Comparison of ENCODE assay signal across 8 cellular contexts in genomic region chr12:45729233-45730115, GRCh38. TPM values are rescaled to one million over a fixed set of nuclear protein-coding genes. Genes with fewer than 3 reads are reported as not detected.
DNase-seq lines count a peak whose midpoint lies in the region; ATAC-seq and TF ChIP-seq lines count a peak whose summit lies in the region.

Gene ARID2, plus strand, starts transcription at chr12:45729706. Its CDS starts 131 bp downstream, at chr12:45729837.

- H3K36me3 ChIP-seq in WERI-Rb-1 (peaks cover 18% of the 10 kb centered on the region), mammary epithelial cell (ENCODE audit: insufficient read depth, low read length) (no peaks in the 10 kb centered on the region), smooth muscle cell (ENCODE audit: low read depth) (no peaks in the 10 kb centered on the region)

- H3K27ac ChIP-seq in WERI-Rb-1 (peak within 1 kb of the TSS; percentile 99), mammary epithelial cell (ENCODE audit: insufficient read depth, low read depth, low read length) (peak within 1 kb of the TSS; percentile 90), smooth muscle cell (ENCODE audit: low read depth) (peak within 1 kb of the TSS; percentile 93)

- H3K27me3 ChIP-seq in WERI-Rb-1 (ENCODE audit: insufficient read depth, low read depth, severe bottlenecking) (no peaks in the 10 kb centered on the region), mammary epithelial cell (ENCODE audit: insufficient read depth, low read length) (no peaks in the 10 kb centered on the region), smooth muscle cell (ENCODE audit: low read depth) (no peaks in the 10 kb centered on the region)

- H3K4me3 ChIP-seq in GM12865 (ENCODE audit: low read depth, low read length) (peak within 1 kb of the TSS; percentile 92), WERI-Rb-1 (ENCODE audit: low read depth, low read length) (peak within 1 kb of the TSS; percentile 78), mammary epithelial cell (replicated peaks in 1 of 3; ENCODE audit: insufficient read depth in 1 of 3, low read depth in 2 of 3, low read length in 3 of 3) (peak within 1 kb of the TSS; percentile 77 to 99 (median 86)), smooth muscle cell (peak within 1 kb of the TSS; percentile 87)

- H3K79me2 ChIP-seq in mammary epithelial cell (ENCODE audit: insufficient read depth, low read length) (peaks cover 73% of the 10 kb centered on the region), smooth muscle cell (ENCODE audit: low read depth) (peaks cover 57% of the 10 kb centered on the region)

- peaks cover 58 to 71% of the 10 kb centered on the region in 2 donors for H3K4me1 Mint-ChIP-seq in immature natural killer cell

- H3K9me3 ChIP-seq in WERI-Rb-1 (ENCODE audit: severe bottlenecking) (no peaks in the 10 kb centered on the region), mammary epithelial cell (replicated peaks; ENCODE audit: insufficient read depth, low read length) (no peaks in the 10 kb centered on the region), smooth muscle cell (replicated peaks; ENCODE audit: low read depth) (no peaks in the 10 kb centered on the region)

- H3K9me3 Mint-ChIP-seq in immature natural killer cell, result no peaks in the 10 kb centered on the region

- H4K20me1 ChIP-seq in mammary epithelial cell (ENCODE audit: insufficient read depth, low read length) (no peaks in the 10 kb centered on the region), smooth muscle cell (ENCODE audit: low read depth) (peaks cover 22% of the 10 kb centered on the region)

- dilution Hi-C loops in mammary epithelial cell (cut with HindIII; ENCODE audit: low sequenced_read_pairs), result no loop called here

- DNase-seq in GM12865 (ENCODE audit: low read depth) (peak; percentile 91), NCI-H1105 (lab: John Stamatoyannopoulos, UW) (peak; percentile 77), WERI-Rb-1 (peak; percentile 72), mammary epithelial cell (peak; percentile 66), immature natural killer cell (peak; percentile 73 to 76 (median 75)), smooth muscle cell (lab: John Stamatoyannopoulos, UW; ENCODE audit: unreplicated experiment) (peak; percentile 69), epidermal melanocyte (ENCODE audit: insufficient read length, low spot score) (no peak)

- in situ Hi-C loops in mammary epithelial cell (cut with MboI; ENCODE audit: low sequenced_read_pairs in 2 of 2), result loop anchor here in 1 of 2 donors (10.0 to 25.0 kb wide), 2 partner anchors 185 to 517 kb away; partner anchors contain the start of gene ANO6

- H3K27me3 Mint-ChIP-seq in immature natural killer cell (ENCODE audit: low read depth in 3 of 3), result peaks cover 10 to 38% (median 28%) of the 10 kb centered on the region in 3 donors

- no peaks in the 10 kb centered on the region for H3K36me3 Mint-ChIP-seq in immature natural killer cell

- H3K9ac ChIP-seq in mammary epithelial cell (ENCODE audit: insufficient read depth, low read length), result peak within 1 kb of the TSS; percentile 96
- peak within 1 kb of the TSS; percentile 95 for H3K9ac ChIP-seq in smooth muscle cell (ENCODE audit: low read depth)

- CTCF ChIA-PET in mammary epithelial cell (lab: Charles Lee; ENCODE audit: low non-redundant PET), result interaction anchor here (0.7 kb wide), 3 partner anchors 12 to 175 kb away, joined by 3 to 15 read pairs (median 10); no protein-coding TSS in a partner anchor

- TF ChIP-seq CTCF in GM12865 (IDR thresholded peaks at IDR 0.05; ENCODE audit: insufficient read depth, low read depth, low read length, missing control alignments) (no peak), WERI-Rb-1 (IDR thresholded peaks at IDR 0.05; ENCODE audit: low read depth, low read length) (no peak), mammary epithelial cell (conservative IDR thresholded peaks at IDR 0.05 in 1 of 2, IDR thresholded peaks at IDR 0.05 in 1 of 2; ENCODE audit: extremely low read depth in 1 of 2, insufficient read depth in 1 of 2, low read depth in 1 of 2, low read length in 2 of 2) (no peak), smooth muscle cell (IDR thresholded peaks at IDR 0.05; ENCODE audit: borderline replicate concordance, insufficient read depth, poor library complexity, severe bottlenecking) (no peak)

- intact Hi-C loops in mammary epithelial cell (cut with micrococcal nuclease), result loop anchor here (2.0 to 5.0 kb wide), 4 partner anchors 15 to 512 kb away; partner anchors contain the start of gene ANO6

- H3K4me2 ChIP-seq in mammary epithelial cell (ENCODE audit: insufficient read depth, low read depth, low read length), result peak within 1 kb of the TSS; percentile 97
- peak within 1 kb of the TSS; percentile 97 for H3K4me2 ChIP-seq in smooth muscle cell

- no TSS peak for BruUV-seq in mammary epithelial cell (replicated peaks; lab: Mats Ljungman, UMichigan)

- H3K4me3 Mint-ChIP-seq in immature natural killer cell, result peak within 1 kb of the TSS; percentile 98 to 100 (median 99)

- peaks cover 4% of the 10 kb centered on the region for H3K4me1 ChIP-seq in mammary epithelial cell (ENCODE audit: insufficient read depth, low read length)
- H3K4me1 ChIP-seq in smooth muscle cell (ENCODE audit: low read depth), result peaks cover 36% of the 10 kb centered on the region

- no CpG with 5 or more reads among the region's 89 CpGs for WGBS in mammary epithelial cell (ENCODE audit: low coverage, missing lambda C conversion rate)
- WGBS in smooth muscle cell (ENCODE audit: low lambda C conversion rate), result 0% methylated on average over 31 of the region's 89 CpGs

- peaks cover 21% of the 10 kb centered on the region for H3F3A ChIP-seq in smooth muscle cell (ENCODE audit: low read depth)

- peak; percentile 14 for ATAC-seq in HG02588 (IDR thresholded peaks at IDR 0.05; ENCODE audit: unreplicated experiment)

- peak within 1 kb of the TSS; percentile 96 to 99 (median 98) for H3K27ac Mint-ChIP-seq in immature natural killer cell

- H2AFZ ChIP-seq in mammary epithelial cell (ENCODE audit: low read depth, low read length) (peak within 1 kb of the TSS; percentile 97), smooth muscle cell (ENCODE audit: low read depth) (peak within 1 kb of the TSS; percentile 97)

RNA-seq across cellular contexts. Expression of gene ARID2, which starts in this region (rescaled TPM):
- total RNA-seq in mammary epithelial cell, result 10 to 100 TPM; 22.2 to 24.3 TPM
- polyA plus RNA-seq in mammary epithelial cell, result 13.8 TPM
- 15.7 TPM for polyA minus RNA-seq in mammary epithelial cell
- polyA plus RNA-seq in immature natural killer cell, result 10 to 100 TPM in 1 of 3 donors, 1 to 10 TPM in 2; 3.8 to 14.8 (median 4.3) TPM
- total RNA-seq in smooth muscle cell, result 36.2 and 37.2 TPM in 2 replicates
- polyA plus RNA-seq in smooth muscle cell, result 8.2 and 9.9 TPM in 2 replicates
